Comparison of ENCODE assay signal across 19 cellular contexts in the genomic region with DNA sequence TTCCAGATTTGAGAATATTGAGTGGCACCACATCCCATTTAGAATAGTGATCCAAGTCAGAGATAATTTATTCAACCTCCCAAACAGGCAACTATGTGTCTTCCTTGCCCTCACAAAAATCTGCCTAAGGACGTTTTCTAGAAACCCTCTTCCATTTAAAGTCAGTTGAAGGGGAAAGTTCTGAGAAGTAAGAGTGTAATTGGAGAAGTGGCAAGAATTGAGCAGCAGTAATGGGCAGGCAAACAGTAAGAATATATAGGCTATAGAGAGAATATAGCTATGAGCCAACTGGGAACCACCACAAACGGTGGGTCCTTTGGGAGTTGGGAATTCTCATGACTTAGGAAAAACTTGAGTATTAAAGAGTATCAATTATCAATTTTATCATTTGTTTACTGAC. TPM values are rescaled to one million over a fixed set of nuclear protein-coding genes. Genes with fewer than 3 reads are reported as not detected.
DNase-seq lines count a peak whose midpoint lies in the region; ATAC-seq and TF ChIP-seq lines count a peak whose summit lies in the region.
"Had no signal": no experiment of that assay in that cellular context is flagged by ENCODE, and none has a peak within 500 bp of the region (broad histone marks: within the 10 kb centered on the region; RNA-seq: fewer than 3 reads in every experiment).

No MANE protein-coding gene starts in this region.

- no peak for TF ChIP-seq CTCF in HFFc6 (IDR thresholded peaks at IDR 0.05)
- TF ChIP-seq CTCF in astrocyte of the spinal cord (IDR thresholded peaks at IDR 0.05; ENCODE audit: low read depth, low read length): no peak

- H3K4me1 Mint-ChIP-seq in CD8-positive, alpha-beta memory T cell: peaks cover 6 to 11% (median 10%) of the 10 kb centered on the region in 3 donors
- H3K4me1 Mint-ChIP-seq in HFFc6 (ENCODE audit: low read depth): peaks cover 10% of the 10 kb centered on the region
- peaks cover 2 to 8% (median 6%) of the 10 kb centered on the region in 4 donors for H3K4me1 Mint-ChIP-seq in naive thymus-derived CD8-positive, alpha-beta T cell

- no peak overlapping the region for H3K4me3 ChIP-seq in CD8-positive, alpha-beta memory T cell (ENCODE audit: low read length)
- no peak overlapping the region for H3K4me3 ChIP-seq in astrocyte of the spinal cord (ENCODE audit: low read depth, low read length)

- no peaks in the 10 kb centered on the region for H3K36me3 ChIP-seq in CD8-positive, alpha-beta memory T cell (ENCODE audit: insufficient read depth, low read length)
- H3K36me3 ChIP-seq: BLaER1 had no signal

- POLR2A ChIA-PET in CD8-positive, alpha-beta memory T cell (lab: Charles Lee): no interaction called here
- POLR2A ChIA-PET in naive thymus-derived CD8-positive, alpha-beta T cell (lab: Charles Lee): interaction anchor here (1.6 kb wide), 2 partner anchors 34 to 89 kb away, joined by 6 to 8 read pairs; a partner anchor contains a TSS

- CTCF ChIA-PET in CD8-positive, alpha-beta memory T cell (lab: Charles Lee): interaction anchor here (7.4 kb wide), 1 partner anchor 88 kb away, joined by 59 read pairs; a partner anchor contains a TSS

- H3K27me3 ChIP-seq in CD8-positive, alpha-beta memory T cell (ENCODE audit: insufficient read depth, low read length, poor library complexity, severe bottlenecking): no peaks in the 10 kb centered on the region
- H3K27me3 ChIP-seq: BLaER1 had no signal

- peaks cover 0 to 19% of the 10 kb centered on the region in 2 donors for H3K27me3 Mint-ChIP-seq in CD8-positive, alpha-beta memory T cell
- peaks cover 2% of the 10 kb centered on the region for H3K27me3 Mint-ChIP-seq in HFFc6 (ENCODE audit: insufficient read depth)
- peaks cover 0 to 7% (median 3%) of the 10 kb centered on the region in 5 donors for H3K27me3 Mint-ChIP-seq in naive thymus-derived CD8-positive, alpha-beta T cell

- peak overlapping the region in 5 of 7 donors; percentile 72 to 86 (median 82) for H3K4me3 Mint-ChIP-seq in CD8-positive, alpha-beta memory T cell
- peak overlapping the region; percentile 89; the same call in 1 of the 2 replicates for H3K4me3 Mint-ChIP-seq in HFFc6
- H3K4me3 Mint-ChIP-seq in naive thymus-derived CD8-positive, alpha-beta T cell: peak overlapping the region in 9 of 10 donors; percentile 74 to 90 (median 86)

- no peaks in the 10 kb centered on the region for H3K9me3 Mint-ChIP-seq in CD8-positive, alpha-beta memory T cell
- no peaks in the 10 kb centered on the region for H3K9me3 Mint-ChIP-seq in HFFc6
- H3K9me3 Mint-ChIP-seq in naive thymus-derived CD8-positive, alpha-beta T cell: no peaks in the 10 kb centered on the region

- H3K27ac Mint-ChIP-seq in CD8-positive, alpha-beta memory T cell: no peak overlapping the region
- peak overlapping the region; percentile 57; the same call in 1 of the 2 replicates for H3K27ac Mint-ChIP-seq in HFFc6
- peak overlapping the region in 2 of 10 donors; percentile 37 to 60 for H3K27ac Mint-ChIP-seq in naive thymus-derived CD8-positive, alpha-beta T cell

- DNase-seq in CD8-positive, alpha-beta memory T cell: no peak
- no peak for DNase-seq in HFFc6
- peak; percentile 1 for DNase-seq in astrocyte of the spinal cord (ENCODE audit: low read depth, low spot score)
- no peak for DNase-seq in naive thymus-derived CD8-positive, alpha-beta T cell
- no peak for DNase-seq in NK-92 (lab: John Stamatoyannopoulos, UW; ENCODE audit: unreplicated experiment)
- DNase-seq in HuH-7.5 (ENCODE audit: low spot score): no peak
- no peak for DNase-seq in COR-L47 (lab: John Stamatoyannopoulos, UW)
- no peak for DNase-seq in DMS53 treated with DMSO at 0.1 percent for 48 hours (lab: John Stamatoyannopoulos, UW; ENCODE audit: unreplicated experiment)
- DNase-seq: activated T-cell treated with anti-CD3 and anti-CD28 coated beads for 4 hours; amniotic stem cell; DMS79; kidney; NCI-H1694; NCI-H510A treated with DMSO at 0.1 percent for 48 hours; psoas muscle; stimulated activated CD4-positive, alpha-beta T cell treated with anti-CD3 and anti-CD28 coated beads, Interleukin-15, amount 100 ng/mL, for 24 hours had no signal

- no peak for ATAC-seq in naive thymus-derived CD8-positive, alpha-beta T cell
- ATAC-seq: Panc1 had no signal

- H3K36me3 Mint-ChIP-seq in CD8-positive, alpha-beta memory T cell: no peaks in the 10 kb centered on the region
- no peaks in the 10 kb centered on the region for H3K36me3 Mint-ChIP-seq in HFFc6 (ENCODE audit: low read depth)
- H3K36me3 Mint-ChIP-seq in naive thymus-derived CD8-positive, alpha-beta T cell: no peaks in the 10 kb centered on the region

- peaks cover 8% of the 10 kb centered on the region for H3K4me1 ChIP-seq in CD8-positive, alpha-beta memory T cell (ENCODE audit: insufficient read depth, low read length)
- H3K4me1 ChIP-seq: psoas muscle had no signal

- H3K9me3 ChIP-seq in CD8-positive, alpha-beta memory T cell (ENCODE audit: low read length): no peaks in the 10 kb centered on the region
- H3K9me3 ChIP-seq: BLaER1, psoas muscle had no signal

- in situ Hi-C loops in astrocyte of the spinal cord (cut with HindIII; ENCODE audit: low sequenced_read_pairs): no loop called here

- H3K27ac ChIP-seq in CD8-positive, alpha-beta memory T cell (ENCODE audit: low read depth, low read length): no peak overlapping the region
- H3K27ac ChIP-seq: epithelial cell of prostate, psoas muscle had no signal

RNA-seq across cellular contexts. Expression of a gene that starts 31.1 kb away (rescaled TPM):
- total RNA-seq in CD8-positive, alpha-beta memory T cell: 10 to 100 TPM; 41.0 to 41.6 TPM
- 23.9 TPM for polyA plus RNA-seq in CD8-positive, alpha-beta memory T cell
- 10 to 100 TPM; 19.6 to 29.3 (median 24.8) TPM for total RNA-seq in HFFc6 (2021; fragmentation: NEBNext Ultra II Directional; extraction: Animal tissue kit (Norgen Biotek cat#: 25700))
- 10 to 100 TPM; 17.6 to 22.8 TPM for total RNA-seq in naive thymus-derived CD8-positive, alpha-beta T cell
- polyA plus RNA-seq in naive thymus-derived CD8-positive, alpha-beta T cell: 10 to 100 TPM; 19.0 to 33.0 (median 26.7) TPM

RNA-seq across cellular contexts. Expression of a gene that starts 33.9 kb away (rescaled TPM):
- total RNA-seq in CD8-positive, alpha-beta memory T cell: 1 to 10 TPM; 6.3 to 6.7 TPM
- 3.7 TPM for polyA plus RNA-seq in CD8-positive, alpha-beta memory T cell
- 1 to 10 TPM; 5.1 to 6.3 (median 5.6) TPM for total RNA-seq in HFFc6 (2021; fragmentation: NEBNext Ultra II Directional; extraction: Animal tissue kit (Norgen Biotek cat#: 25700))
- total RNA-seq in naive thymus-derived CD8-positive, alpha-beta T cell: 10 to 100 TPM; 15.7 to 15.8 TPM
- 1 to 10 TPM; 4.7 to 5.7 (median 5.3) TPM for polyA plus RNA-seq in naive thymus-derived CD8-positive, alpha-beta T cell

RNA-seq across cellular contexts. Expression of a gene that starts 34.0 kb away (rescaled TPM):
- 10 to 100 TPM; 14.7 to 15.1 TPM for total RNA-seq in CD8-positive, alpha-beta memory T cell
- polyA plus RNA-seq in CD8-positive, alpha-beta memory T cell: 1.3 TPM
- total RNA-seq in HFFc6 (2021; fragmentation: NEBNext Ultra II Directional; extraction: Animal tissue kit (Norgen Biotek cat#: 25700)): 10 to 100 TPM in 5 of 6 experiments, 1 to 10 TPM in 1; 6.7 to 17.0 (median 15.3) TPM
- 1 to 10 TPM; 3.2 TPM for total RNA-seq in naive thymus-derived CD8-positive, alpha-beta T cell
- polyA plus RNA-seq in naive thymus-derived CD8-positive, alpha-beta T cell: 1 to 10 TPM; 1.9 to 2.8 (median 2.1) TPM
